ENCODE assay signal across 11 cellular contexts in genomic region chr9:85960688-85961093, GRCh38. TPM values are rescaled to one million over a fixed set of nuclear protein-coding genes. Genes with fewer than 3 reads are reported as not detected.
DNase-seq lines count a peak whose midpoint lies in the region; ATAC-seq and TF ChIP-seq lines count a peak whose summit lies in the region.
"Had no signal": no experiment of that assay in that cellular context is flagged by ENCODE, and none has a peak within 500 bp of the region (broad histone marks: within the 10 kb centered on the region; RNA-seq: fewer than 3 reads in every experiment).

No MANE protein-coding gene starts in this region.

- H3K27ac ChIP-seq in SK-N-MC = peak overlapping the region; percentile 39

- peaks cover 44% of the 10 kb centered on the region for H3K36me3 ChIP-seq in SK-N-MC (ENCODE audit: insufficient read depth, low read length)

- CTCF ChIA-PET in HEK293T (lab: Yijun Ruan, JAX) = no interaction called here

- H3K9ac ChIP-seq in SK-N-MC (ENCODE audit: insufficient read length) = no peak overlapping the region

- no peaks in the 10 kb centered on the region for H3K9me3 ChIP-seq in SK-N-MC (ENCODE audit: low read depth, low read length)

- ATAC-seq in left cardiac atrium (peak; percentile 26 to 55), GM18517 (IDR thresholded peaks at IDR 0.05; ENCODE audit: unreplicated experiment) (no peak), HG02571 (IDR thresholded peaks at IDR 0.05; ENCODE audit: unreplicated experiment) (no peak)

- peak; percentile 42 for DNase-seq in COLO829 (ENCODE audit: low spot score)
- DNase-seq in HEK293T (ENCODE audit: extremely low spot score) = peak; percentile 36
- peak; percentile 44 for DNase-seq in SK-N-MC (ENCODE audit: low read depth, low spot score)
- DNase-seq in left cardiac atrium = no peak
- DNase-seq in OCI-M2 (lab: John Stamatoyannopoulos, UW; ENCODE audit: unreplicated experiment) = no peak
- no peak for DNase-seq in epidermal melanocyte (ENCODE audit: insufficient read length, low spot score)
- DNase-seq: CD4-positive, alpha-beta memory T cell; stimulated activated CD4-positive, alpha-beta T cell treated with anti-CD3 and anti-CD28 coated beads, Interleukin-12 subunit alpha, Interleukin-12 subunit beta, amount 100 ng/mL, for 4 hours; stimulated activated CD8-positive, alpha-beta memory T cell treated with anti-CD3 and anti-CD28 coated beads, Interleukin-4, amount 100 ng/mL, for 48 hours had no signal

- peak overlapping the region; percentile 18 for H3K4me3 ChIP-seq in SK-N-MC

- POLR2A ChIA-PET in HEK293T (lab: Yijun Ruan, JAX) = no interaction called here

- intact Hi-C loops in left cardiac atrium (cut with DNase I) = no loop called here

TF ChIP-seq in HEK293T, 16 proteins besides CTCF, POLR2A, EP300 and RAD21:
- peak; percentile 70 for TF ChIP-seq PKNOX1 (IDR thresholded peaks at IDR 0.05)
- TF ChIP-seq FOXK2 (IDR thresholded peaks at IDR 0.05) = peak; percentile 36; the same call in 1 of the 2 replicates
- no peak for TF ChIP-seq FOXM1 (IDR thresholded peaks at IDR 0.05; ENCODE audit: borderline replicate concordance)
- TF ChIP-seq FOXA1 (IDR thresholded peaks at IDR 0.05) = no peak
- TF ChIP-seq ELF4 (IDR thresholded peaks at IDR 0.05) = no peak

RNA-seq across cellular contexts. Expression of gene NAA35, which starts 19.7 kb away (rescaled TPM):
- total RNA-seq in left cardiac atrium = 10 to 100 TPM; 18.0 to 18.2 TPM

Comparison
In these comparisons a context has a peak if more than half of its experiments do, and no peak if none do; other contexts are left out.
1. DNase-seq: peak in COLO829 (single experiment), HEK293T (single experiment) and SK-N-MC (single experiment); none in left cardiac atrium (single experiment), OCI-M2 (single experiment) and epidermal melanocyte (single experiment).
2. ATAC-seq: peak in left cardiac atrium (2 of 2); none in GM18517 (single experiment) and HG02571 (single experiment).